Comparison of ENCODE assay signal across 8 cellular contexts in the genomic region with DNA sequence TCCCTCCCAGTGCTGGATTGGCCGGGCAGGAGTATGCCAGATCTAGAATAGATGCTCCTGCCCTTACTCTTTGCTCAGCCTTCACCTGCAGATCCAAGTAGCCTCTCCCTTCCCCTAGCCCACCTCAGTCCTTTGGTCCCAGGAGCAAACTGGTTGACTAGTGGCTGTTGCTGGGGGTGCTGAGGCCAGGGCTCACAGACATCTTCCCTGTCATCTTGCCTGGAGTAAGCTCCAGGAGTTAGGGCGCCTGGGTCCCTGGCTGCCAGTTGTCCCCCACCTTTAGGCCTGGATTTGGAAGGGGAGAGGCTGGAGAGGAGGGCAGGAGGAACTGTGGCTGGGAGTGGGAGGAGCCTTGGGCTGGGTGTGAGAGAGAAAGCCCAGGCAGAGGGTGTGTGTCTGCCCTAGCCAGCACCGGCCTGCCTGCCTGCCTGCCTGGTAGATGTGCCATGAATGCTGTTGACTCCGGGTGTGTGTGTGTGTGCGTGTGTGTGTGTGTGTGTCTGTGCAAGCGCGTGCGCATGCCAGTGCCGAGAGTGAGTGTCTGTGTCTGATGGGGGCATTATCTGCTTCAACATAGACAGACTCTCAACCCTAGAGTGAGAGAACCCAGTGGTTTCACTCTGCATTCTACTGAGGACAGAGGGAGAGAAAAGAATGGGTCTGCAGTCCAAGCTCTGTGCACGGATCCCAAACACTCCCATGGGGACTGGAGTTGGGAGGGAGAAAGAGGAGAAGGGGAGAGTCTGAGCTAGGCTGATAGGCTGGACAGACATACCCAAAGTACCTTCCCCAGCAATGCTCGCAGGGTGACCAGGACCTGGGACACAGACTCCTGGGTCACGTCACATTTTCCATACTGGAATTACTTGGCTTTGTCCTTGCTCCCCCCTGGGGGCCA. TPM values are rescaled to one million over a fixed set of nuclear protein-coding genes. Genes with fewer than 3 reads are reported as not detected.
DNase-seq lines count a peak whose midpoint lies in the region; ATAC-seq and TF ChIP-seq lines count a peak whose summit lies in the region.

No MANE protein-coding gene starts in this region.

- ATAC-seq in GM19397 (IDR thresholded peaks at IDR 0.05; ENCODE audit: unreplicated experiment), result no peak

- no peaks in the 10 kb centered on the region for H3K36me3 Mint-ChIP-seq in T-helper 1 cell treated with Interleukin-12 subunit alpha and Interleukin-12 subunit beta and Interleukin-4 antibody, amounts not matched to agents 30 μg/mL and 1 μg/mL, for 36 hours (ENCODE audit: low read depth)

- DNase-seq in BE2C, result peak; percentile 59
- peak; percentile 8 for DNase-seq in HCEC 1CT
- peak; percentile 76 for DNase-seq in ecto neural progenitor cell (ENCODE audit: low spot score)
- DNase-seq in mucosa of gallbladder (ENCODE audit: low spot score), result peak; percentile 73
- peak in 1 of 2 donors; percentile 82 for DNase-seq in vagina (ENCODE audit: extremely low spot score in 2 of 2)
- DNase-seq in 8988T, result no peak

- H3K27me3 Mint-ChIP-seq in T-helper 1 cell treated with Interleukin-12 subunit alpha and Interleukin-12 subunit beta and Interleukin-4 antibody, amounts not matched to agents 30 μg/mL and 1 μg/mL, for 36 hours (ENCODE audit: low read depth), result no peaks in the 10 kb centered on the region

- H3K9me3 ChIP-seq in BE2C (no peaks in the 10 kb centered on the region), vagina (no peaks in the 10 kb centered on the region)

- TF ChIP-seq POLR2A in vagina (IDR thresholded peaks at IDR 0.05), result no peak

- intact Hi-C loops in vagina (cut with DNase I), result no loop called here

- peaks cover 57% of the 10 kb centered on the region for H3K4me1 Mint-ChIP-seq in T-helper 1 cell treated with Interleukin-12 subunit alpha and Interleukin-12 subunit beta and Interleukin-4 antibody, amounts not matched to agents 30 μg/mL and 1 μg/mL, for 36 hours (ENCODE audit: low read depth)

- H3K4me3 ChIP-seq in BE2C (ENCODE audit: low read depth, low read length), result peak overlapping the region; percentile 64
- H3K4me3 ChIP-seq in vagina, result peak overlapping the region; percentile 62 to 72

- peak overlapping the region; percentile 80 for H3K27ac Mint-ChIP-seq in T-helper 1 cell treated with Interleukin-12 subunit alpha and Interleukin-12 subunit beta and Interleukin-4 antibody, amounts not matched to agents 30 μg/mL and 1 μg/mL, for 36 hours

- H3K27ac ChIP-seq in vagina, result peak overlapping the region; percentile 95

- H3K4me1 ChIP-seq in BE2C (peaks cover 25% of the 10 kb centered on the region), vagina (peaks cover 75% of the 10 kb centered on the region)

- no peaks in the 10 kb centered on the region for H3K27me3 ChIP-seq in BE2C
- no peaks in the 10 kb centered on the region for H3K27me3 ChIP-seq in vagina

- TF ChIP-seq CTCF in BE2C (IDR thresholded peaks at IDR 0.05; ENCODE audit: low read depth, low read length) (no peak), vagina (IDR thresholded peaks at IDR 0.05) (no peak)

- peak overlapping the region; percentile 89 for H3K4me3 Mint-ChIP-seq in T-helper 1 cell treated with Interleukin-12 subunit alpha and Interleukin-12 subunit beta and Interleukin-4 antibody, amounts not matched to agents 30 μg/mL and 1 μg/mL, for 36 hours

- H3K9me3 Mint-ChIP-seq in T-helper 1 cell treated with Interleukin-12 subunit alpha and Interleukin-12 subunit beta and Interleukin-4 antibody, amounts not matched to agents 30 μg/mL and 1 μg/mL, for 36 hours, result no peaks in the 10 kb centered on the region

- H3K36me3 ChIP-seq in BE2C, result no peaks in the 10 kb centered on the region
- no peaks in the 10 kb centered on the region for H3K36me3 ChIP-seq in vagina

RNA-seq across cellular contexts. Expression of gene RARG, which starts 0.9 kb away (rescaled TPM):
- polyA plus RNA-seq in BE2C (2012; ENCODE audit: insufficient read depth, insufficient read length, low read depth), result 20.2 TPM
- total RNA-seq in mucosa of gallbladder (41.8 TPM), vagina (79.1 TPM)

RNA-seq across cellular contexts. Expression of gene ITGB7, which starts 25.8 kb away (rescaled TPM):
- polyA plus RNA-seq in BE2C (2012; ENCODE audit: insufficient read depth, insufficient read length, low read depth), result not detected
- total RNA-seq in mucosa of gallbladder, result 5.8 TPM
- 3.7 TPM for total RNA-seq in vagina

RNA-seq across cellular contexts. Expression of gene ESPL1, which starts 35.2 kb away (rescaled TPM):
- polyA plus RNA-seq in BE2C (2012; ENCODE audit: insufficient read depth, insufficient read length, low read depth), result 6.3 TPM
- total RNA-seq in mucosa of gallbladder, result 1.5 TPM
- 17.7 TPM for total RNA-seq in vagina

RNA-seq across cellular contexts. Expression of gene CSAD, which starts 52.2 kb away (rescaled TPM):
- polyA plus RNA-seq in BE2C (2012; ENCODE audit: insufficient read depth, insufficient read length, low read depth), result 12.2 TPM
- total RNA-seq in mucosa of gallbladder (44.3 TPM), vagina (44.9 TPM)

RNA-seq across cellular contexts. Expression of gene ZNF740, which starts 52.4 kb away (rescaled TPM):
- polyA plus RNA-seq in BE2C (2012; ENCODE audit: insufficient read depth, insufficient read length, low read depth), result 35.0 TPM
- total RNA-seq in mucosa of gallbladder, result 40.4 TPM
- total RNA-seq in vagina, result 12.8 TPM
